21 cellular contexts compared by ENCODE assay signal in the genomic region with DNA sequence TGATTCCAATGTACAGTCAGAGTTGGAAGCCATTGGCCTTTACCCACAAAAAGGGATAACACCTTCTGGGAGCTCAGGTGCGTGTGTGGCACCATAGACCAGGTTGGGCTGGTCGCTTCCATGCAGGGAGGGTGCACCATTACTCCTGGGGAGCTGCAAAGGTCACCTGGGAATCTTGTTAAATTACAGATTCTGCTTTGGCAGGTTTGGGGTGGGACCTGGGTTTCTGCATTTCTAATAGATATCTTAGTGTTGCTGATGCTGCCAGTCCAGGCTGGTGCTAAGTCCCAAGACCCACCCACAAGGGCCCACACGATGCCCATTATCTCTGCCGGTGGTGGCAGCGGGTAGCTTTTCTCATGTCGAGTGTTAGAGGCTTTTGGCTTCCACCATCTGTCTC.
DNase-seq lines count a peak whose midpoint lies in the region; ATAC-seq and TF ChIP-seq lines count a peak whose summit lies in the region.
"Had no signal": no experiment of that assay in that cellular context is flagged by ENCODE, and none has a peak within 500 bp of the region (broad histone marks: within the 10 kb centered on the region; RNA-seq: fewer than 3 reads in every experiment).

No MANE protein-coding gene starts in this region.

- POLR2A ChIA-PET in activated CD4-positive, alpha-beta memory T cell treated with anti-CD3 and anti-CD28 coated beads, Interleukin-2, amount 10 ng/mL, durations not matched to agents 7 days and 5 days (lab: Charles Lee), result no interaction called here
- POLR2A ChIA-PET in activated CD4-positive, alpha-beta memory T cell treated with anti-CD3 and anti-CD28 coated beads for 36 hours (lab: Charles Lee), result no interaction called here

- no peaks in the 10 kb centered on the region for H3K9me3 Mint-ChIP-seq in activated CD4-positive, alpha-beta memory T cell treated with anti-CD3 and anti-CD28 coated beads, Interleukin-2, amount 10 ng/mL, durations not matched to agents 7 days and 5 days
- no peaks in the 10 kb centered on the region for H3K9me3 Mint-ChIP-seq in activated CD4-positive, alpha-beta memory T cell treated with anti-CD3 and anti-CD28 coated beads for 36 hours
- H3K9me3 Mint-ChIP-seq in endodermal cell, result no peaks in the 10 kb centered on the region
- H3K9me3 Mint-ChIP-seq: CD8-positive, alpha-beta T cell; GM23338; H9 had no signal

- CTCF ChIA-PET in activated CD4-positive, alpha-beta memory T cell treated with anti-CD3 and anti-CD28 coated beads, Interleukin-2, amount 10 ng/mL, durations not matched to agents 7 days and 5 days (lab: Charles Lee), result no interaction called here
- CTCF ChIA-PET in activated CD4-positive, alpha-beta memory T cell treated with anti-CD3 and anti-CD28 coated beads for 36 hours (lab: Charles Lee), result interaction anchor here (1.0 kb wide), 1 partner anchor 13 kb away, joined by 3 read pairs; no protein-coding TSS in a partner anchor

- WGBS in endodermal cell (ENCODE audit: insufficient coverage in 1 of 2, insufficient read length in 1 of 2), 2 experiments, result 93 to 100% methylated on average over 5 to 6 of the region's 6 CpGs

- ATAC-seq in GM19397 (IDR thresholded peaks at IDR 0.05; ENCODE audit: unreplicated experiment), result no peak
- ATAC-seq: CD8-positive, alpha-beta T cell; GM12878; GM23338; HCT116 had no signal

- peaks cover 1% of the 10 kb centered on the region for H3K4me1 ChIP-seq in endodermal cell (ENCODE audit: control insufficient read depth, insufficient read depth, low read length)
- no peaks in the 10 kb centered on the region for H3K4me1 ChIP-seq in vagina

- H3K36me3 ChIP-seq in endodermal cell (ENCODE audit: control insufficient read depth, insufficient read depth, low read length), result no peaks in the 10 kb centered on the region
- H3K36me3 ChIP-seq in vagina, result no peaks in the 10 kb centered on the region

- no peak overlapping the region for H3K4me3 Mint-ChIP-seq in activated CD4-positive, alpha-beta memory T cell treated with anti-CD3 and anti-CD28 coated beads, Interleukin-2, amount 10 ng/mL, durations not matched to agents 7 days and 5 days
- H3K4me3 Mint-ChIP-seq in activated CD4-positive, alpha-beta memory T cell treated with anti-CD3 and anti-CD28 coated beads for 36 hours, result no peak overlapping the region
- no peak overlapping the region for H3K4me3 Mint-ChIP-seq in endodermal cell
- H3K4me3 Mint-ChIP-seq: B cell; CD4-positive, CD25-positive, alpha-beta regulatory T cell; CD8-positive, alpha-beta T cell; GM23338; H9 had no signal

- H3K9ac ChIP-seq in endodermal cell (ENCODE audit: extremely low read depth, low read length, poor library complexity, severe bottlenecking), result no peak overlapping the region
- H3K9ac ChIP-seq: BLaER1 had no signal

- H3K27me3 ChIP-seq in endodermal cell (ENCODE audit: control insufficient read depth, insufficient read depth, low read length, poor library complexity, severe bottlenecking) (no peaks in the 10 kb centered on the region), vagina (no peaks in the 10 kb centered on the region)
- H3K27me3 ChIP-seq: BLaER1 had no signal

- H3K4me3 ChIP-seq in endodermal cell (ENCODE audit: low read length) (no peak overlapping the region), vagina (no peak overlapping the region)
- H3K4me3 ChIP-seq: BLaER1, GM12878, GM23338 had no signal

- H3K9me3 ChIP-seq in endodermal cell (ENCODE audit: control insufficient read depth, low read length), result no peaks in the 10 kb centered on the region
- H3K9me3 ChIP-seq in vagina, result no peaks in the 10 kb centered on the region
- H3K9me3 ChIP-seq: BLaER1, Caco-2 had no signal

- intact Hi-C loops in activated CD4-positive, alpha-beta memory T cell treated with anti-CD3 and anti-CD28 coated beads for 36 hours (cut with micrococcal nuclease), result no loop called here
- intact Hi-C loops in vagina (cut with DNase I), result no loop called here

- no peak overlapping the region for H3K27ac Mint-ChIP-seq in activated CD4-positive, alpha-beta memory T cell treated with anti-CD3 and anti-CD28 coated beads, Interleukin-2, amount 10 ng/mL, durations not matched to agents 7 days and 5 days
- H3K27ac Mint-ChIP-seq in activated CD4-positive, alpha-beta memory T cell treated with anti-CD3 and anti-CD28 coated beads for 36 hours, result no peak overlapping the region
- no peak overlapping the region for H3K27ac Mint-ChIP-seq in endodermal cell
- H3K27ac Mint-ChIP-seq: B cell; CD8-positive, alpha-beta T cell; GM23338; H9 had no signal

- DNase-seq in activated CD4-positive, alpha-beta memory T cell treated with anti-CD3 and anti-CD28 coated beads, Interleukin-2, amount 10 ng/mL, durations not matched to agents 7 days and 5 days, result peak; percentile 5
- no peak for DNase-seq in activated CD4-positive, alpha-beta memory T cell treated with anti-CD3 and anti-CD28 coated beads for 36 hours
- peak; percentile 30 for DNase-seq in endodermal cell
- peak; percentile 22 to 25 for DNase-seq in vagina (ENCODE audit: extremely low spot score in 2 of 2)
- DNase-seq in NCI-H345 treated with DMSO at 0.1 percent for 48 hours (lab: John Stamatoyannopoulos, UW; ENCODE audit: unreplicated experiment), result no peak
- DNase-seq: Caco-2; CD4-positive, CD25-positive, alpha-beta regulatory T cell; CD8-positive, alpha-beta T cell; DMS 273 treated with DMSO at 0.1 percent for 48 hours; DMS79; EL; GDM1; H9 had no signal

- H3K27ac ChIP-seq in endodermal cell (ENCODE audit: low read depth, low read length), result no peak overlapping the region
- H3K27ac ChIP-seq in vagina, result no peak overlapping the region
- H3K27ac ChIP-seq: 22Rv1, BLaER1, C4-2B had no signal

- H3K4me1 Mint-ChIP-seq in activated CD4-positive, alpha-beta memory T cell treated with anti-CD3 and anti-CD28 coated beads, Interleukin-2, amount 10 ng/mL, durations not matched to agents 7 days and 5 days, result peaks cover 21% of the 10 kb centered on the region
- peaks cover 5% of the 10 kb centered on the region for H3K4me1 Mint-ChIP-seq in activated CD4-positive, alpha-beta memory T cell treated with anti-CD3 and anti-CD28 coated beads for 36 hours (ENCODE audit: low read depth)
- H3K4me1 Mint-ChIP-seq in endodermal cell, result peaks cover 6% of the 10 kb centered on the region

- no peak for TF ChIP-seq CTCF in endodermal cell (conservative IDR thresholded peaks at IDR 0.05)
- no peak for TF ChIP-seq CTCF in vagina (IDR thresholded peaks at IDR 0.05)

- no peaks in the 10 kb centered on the region for H3K27me3 Mint-ChIP-seq in activated CD4-positive, alpha-beta memory T cell treated with anti-CD3 and anti-CD28 coated beads, Interleukin-2, amount 10 ng/mL, durations not matched to agents 7 days and 5 days
- H3K27me3 Mint-ChIP-seq in activated CD4-positive, alpha-beta memory T cell treated with anti-CD3 and anti-CD28 coated beads for 36 hours, result no peaks in the 10 kb centered on the region
- H3K27me3 Mint-ChIP-seq in endodermal cell (ENCODE audit: insufficient read depth), result no peaks in the 10 kb centered on the region
- H3K27me3 Mint-ChIP-seq: B cell; CD4-positive, CD25-positive, alpha-beta regulatory T cell had no signal

- TF ChIP-seq POLR2A in vagina (IDR thresholded peaks at IDR 0.05), result no peak

- H3K36me3 Mint-ChIP-seq in activated CD4-positive, alpha-beta memory T cell treated with anti-CD3 and anti-CD28 coated beads, Interleukin-2, amount 10 ng/mL, durations not matched to agents 7 days and 5 days (ENCODE audit: low read depth), result peaks cover 42% of the 10 kb centered on the region
- H3K36me3 Mint-ChIP-seq in activated CD4-positive, alpha-beta memory T cell treated with anti-CD3 and anti-CD28 coated beads for 36 hours, result peaks cover 37% of the 10 kb centered on the region
- peaks cover 2% of the 10 kb centered on the region for H3K36me3 Mint-ChIP-seq in endodermal cell (ENCODE audit: low read depth)

Comparison
In these comparisons a context has a peak if more than half of its experiments do, and no peak if none do; other contexts are left out.
1. DNase-seq: peak in activated CD4-positive, alpha-beta memory T cell treated with anti-CD3 and anti-CD28 coated beads, Interleukin-2, amount 10 ng/mL, durations not matched to agents 7 days and 5 days (single experiment), endodermal cell (single experiment) and vagina (2 of 2); none in activated CD4-positive, alpha-beta memory T cell treated with anti-CD3 and anti-CD28 coated beads for 36 hours (single experiment) and NCI-H345 treated with DMSO at 0.1 percent for 48 hours (single experiment).